Comparison of ENCODE assay signal across 23 cellular contexts in the genomic region with DNA sequence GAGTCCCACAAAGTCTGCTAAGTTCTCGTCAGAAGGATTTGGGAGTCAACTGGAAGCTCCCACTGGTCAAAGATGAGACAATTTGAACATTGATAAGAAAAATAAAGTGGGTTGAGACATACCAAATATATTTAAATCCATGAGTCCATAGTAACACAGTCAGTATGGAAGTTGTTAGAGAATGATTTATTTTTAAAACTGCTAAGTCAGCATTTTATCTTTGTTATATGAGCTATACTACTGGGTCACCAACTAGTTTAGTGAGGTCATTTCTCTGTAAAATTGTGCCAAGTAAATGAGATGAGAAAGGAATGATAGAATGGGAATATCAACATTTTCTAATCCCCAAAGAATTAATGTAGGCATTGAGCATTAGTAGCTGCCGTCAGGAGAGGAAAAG.
DNase-seq lines count a peak whose midpoint lies in the region; ATAC-seq, FAIRE-seq and TF ChIP-seq lines count a peak whose summit lies in the region.
"Had no signal": no experiment of that assay in that cellular context is flagged by ENCODE, and none has a peak within 500 bp of the region (broad histone marks: within the 10 kb centered on the region; RNA-seq: fewer than 3 reads in every experiment).

No MANE protein-coding gene starts in this region.

- ATAC-seq in activated T-cell treated with anti-CD3 and anti-CD28 coated beads, Interleukin-2, amount 50 U/mL, for 72 hours (replicated peaks in 1 of 2) = no peak
- ATAC-seq in T-helper 17 cell = no peak
- ATAC-seq in HG03457 (IDR thresholded peaks at IDR 0.05; ENCODE audit: unreplicated experiment) = no peak
- no peak for ATAC-seq in HG03097 (IDR thresholded peaks at IDR 0.05; ENCODE audit: low FRiP score, unreplicated experiment)

- no peaks in the 10 kb centered on the region for H3K9me3 Mint-ChIP-seq in activated T-cell treated with anti-CD3 and anti-CD28 coated beads, Interleukin-2, amount 50 U/mL, for 72 hours
- H3K9me3 Mint-ChIP-seq in nephron = no peaks in the 10 kb centered on the region
- H3K9me3 Mint-ChIP-seq: H9, HFFc6 had no signal

- no peaks in the 10 kb centered on the region for H3K9me3 ChIP-seq in T-helper 17 cell (ENCODE audit: control insufficient read depth, low read length, poor library complexity, severe bottlenecking)
- H3K9me3 ChIP-seq: SK-N-SH had no signal

- peaks cover 2 to 4% of the 10 kb centered on the region in 2 donors for H3K36me3 Mint-ChIP-seq in activated T-cell treated with anti-CD3 and anti-CD28 coated beads, Interleukin-2, amount 50 U/mL, for 72 hours (ENCODE audit: insufficient read depth in 2 of 2)
- H3K36me3 Mint-ChIP-seq in T-helper 17 cell (ENCODE audit: low read depth) = peaks cover 3% of the 10 kb centered on the region
- H3K36me3 Mint-ChIP-seq in nephron (ENCODE audit: low read depth) = peaks cover 15% of the 10 kb centered on the region

- H3K4me3 Mint-ChIP-seq in activated T-cell treated with anti-CD3 and anti-CD28 coated beads, Interleukin-2, amount 50 U/mL, for 72 hours = no peak overlapping the region
- H3K4me3 Mint-ChIP-seq in T-helper 17 cell = no peak overlapping the region
- H3K4me3 Mint-ChIP-seq in nephron = no peak overlapping the region
- H3K4me3 Mint-ChIP-seq: H9, HFFc6 had no signal

- H3K27me3 Mint-ChIP-seq in activated T-cell treated with anti-CD3 and anti-CD28 coated beads, Interleukin-2, amount 50 U/mL, for 72 hours (ENCODE audit: low read depth) = no peaks in the 10 kb centered on the region
- H3K27me3 Mint-ChIP-seq in T-helper 17 cell (no peaks in the 10 kb centered on the region), nephron (ENCODE audit: low read depth) (no peaks in the 10 kb centered on the region)

- peak overlapping the region; percentile 73 for H3K27ac Mint-ChIP-seq in activated T-cell treated with anti-CD3 and anti-CD28 coated beads, Interleukin-2, amount 50 U/mL, for 72 hours
- peak overlapping the region; percentile 32 for H3K27ac Mint-ChIP-seq in T-helper 17 cell
- H3K27ac Mint-ChIP-seq in nephron = peak overlapping the region in 2 of 3 experiments; percentile 4 to 44
- H3K27ac Mint-ChIP-seq: HFFc6 had no signal

- peak; percentile 56 for FAIRE-seq in GM18507 (lab: Jason Lieb, UNC)
- FAIRE-seq: RCC 7860 had no signal

- DNase-seq in activated T-cell treated with anti-CD3 and anti-CD28 coated beads, Interleukin-2, amount 50 U/mL, for 72 hours = no peak
- no peak for DNase-seq in activated T-cell treated with anti-CD3 and anti-CD28 coated beads, Interleukin-2, amount 50 U/mL, for 1 hour
- DNase-seq in GM18507 (ENCODE audit: extremely low spot score, insufficient read length, low read depth) (no peak), T-helper 17 cell (no peak), COR-L47 (lab: John Stamatoyannopoulos, UW) (no peak)
- DNase-seq: 8988T, DMS53, H9, HFFc6, Karpas-422, NCI-H1092 treated with DMSO at 0.1 percent for 48 hours, NCI-H1436 treated with DMSO at 0.1 percent for 48 hours, NCI-H187 treated with DMSO at 0.1 percent for 48 hours, NCI-H2107, NCI-H524, NCI-H774, SIG-M5, SK-N-SH, SW 1271 had no signal

- peaks cover 7% of the 10 kb centered on the region for H3K4me1 Mint-ChIP-seq in activated T-cell treated with anti-CD3 and anti-CD28 coated beads, Interleukin-2, amount 50 U/mL, for 72 hours (ENCODE audit: low read depth)
- peaks cover 16% of the 10 kb centered on the region for H3K4me1 Mint-ChIP-seq in T-helper 17 cell
- peaks cover 12% of the 10 kb centered on the region for H3K4me1 Mint-ChIP-seq in nephron

- TF ChIP-seq CTCF in nephron (IDR thresholded peaks at IDR 0.05; ENCODE audit: unreplicated experiment in 3 of 3) = no peak
